ENCODE assay signal across 11 cellular contexts in the genomic region with DNA sequence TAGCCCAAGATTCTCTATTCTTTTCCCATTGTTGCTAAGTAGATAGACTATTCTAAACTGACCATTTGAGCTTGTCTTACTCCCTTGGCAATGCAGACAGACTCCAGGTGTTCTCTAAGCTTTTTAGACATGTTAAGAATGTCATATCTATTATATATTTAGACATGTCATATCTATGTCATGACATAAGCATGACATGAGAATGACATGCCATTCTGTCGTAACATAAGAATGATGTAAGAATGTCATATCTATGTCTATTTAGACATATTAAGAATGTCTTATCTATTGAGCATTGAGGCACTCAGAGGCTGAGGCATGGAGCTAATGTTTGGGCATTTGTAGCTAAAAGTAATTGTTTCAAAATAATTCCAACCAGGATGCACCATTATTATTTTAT.
"Had no signal": no experiment of that assay in that cellular context is flagged by ENCODE, and none has a peak within 500 bp of the region (broad histone marks: within the 10 kb centered on the region; RNA-seq: fewer than 3 reads in every experiment).

No MANE protein-coding gene starts in this region.

- FAIRE-seq: H1, H54 had no signal

- H3K4me1 ChIP-seq: HAP-1 had no signal

- H3K4me2 ChIP-seq: GM23338 had no signal

- H3K27ac ChIP-seq: GM23248 had no signal

- ATAC-seq: GM23338, HCT116 had no signal

- H3K36me3 ChIP-seq: HAP-1 had no signal

- H2AFZ ChIP-seq: GM23248 had no signal

- DNase-seq: GM23248, GOT3, H7, H9, HCEC 1CT, HFFc6 had no signal

- H3K9me3 ChIP-seq: HAP-1 had no signal

- H3K4me3 ChIP-seq: GM23248, GM23338, HAP-1 had no signal

- H3K9ac ChIP-seq: GM23248 had no signal
